ENCODE assay signal across 8 cellular contexts in the genomic region with DNA sequence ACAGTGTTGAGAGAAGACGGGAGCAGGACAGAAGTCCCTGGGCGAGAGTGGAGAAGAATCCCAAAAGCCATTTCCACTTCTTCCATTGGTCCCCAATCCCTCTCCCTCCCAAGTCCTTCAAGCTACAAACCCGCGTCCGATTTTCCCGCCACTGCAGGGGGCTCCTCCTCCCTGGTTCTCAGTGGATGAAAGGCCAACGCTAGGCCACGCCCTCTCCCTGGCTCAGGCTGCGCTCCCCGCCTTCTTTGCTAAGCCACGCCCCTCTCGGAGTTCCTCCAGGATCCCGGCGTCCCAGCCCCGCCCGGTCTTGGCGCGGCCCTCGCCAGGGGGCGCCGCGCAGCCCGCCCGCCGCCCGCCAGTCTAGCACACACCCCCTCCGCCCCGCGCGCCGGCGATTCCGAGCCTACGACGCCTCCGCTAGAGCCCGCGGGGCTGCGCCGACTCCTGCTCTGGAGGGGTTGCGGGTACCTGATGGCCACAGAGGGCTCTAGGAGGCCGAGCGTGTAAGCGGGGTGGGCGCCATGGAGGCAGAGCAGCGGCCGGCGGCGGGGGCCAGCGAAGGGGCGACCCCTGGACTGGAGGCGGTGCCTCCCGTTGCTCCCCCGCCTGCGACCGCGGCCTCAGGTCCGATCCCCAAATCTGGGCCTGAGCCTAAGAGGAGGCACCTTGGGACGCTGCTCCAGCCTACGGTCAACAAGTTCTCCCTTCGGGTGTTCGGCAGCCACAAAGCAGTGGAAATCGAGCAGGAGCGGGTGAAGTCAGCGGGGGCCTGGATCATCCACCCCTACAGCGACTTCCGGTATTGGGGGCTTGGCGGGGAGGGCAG.
DNase-seq lines count a peak whose midpoint lies in the region; ATAC-seq and TF ChIP-seq lines count a peak whose summit lies in the region.

HCN3 (plus strand) TSS at position 394 of the 826 bp plus-strand sequence; CDS start at position 522, 128 bp downstream.

- peak; percentile 60 for ATAC-seq in GM18505 (IDR thresholded peaks at IDR 0.05; ENCODE audit: unreplicated experiment)
- ATAC-seq in HG03025 (IDR thresholded peaks at IDR 0.05; ENCODE audit: low FRiP score, unreplicated experiment): peak; percentile 71
- ATAC-seq in GM18861 (IDR thresholded peaks at IDR 0.05; ENCODE audit: unreplicated experiment): no peak

- peak; percentile 91 for DNase-seq in NCI-H2029 treated with DMSO at 0.1 percent for 48 hours (lab: John Stamatoyannopoulos, UW)
- DNase-seq in T-helper 9 cell: peak; percentile 89
- DNase-seq in astrocyte of the hippocampus (ENCODE audit: low read depth, low spot score): peak; percentile 99
- DNase-seq in hippocampal formation (lab: John Stamatoyannopoulos, UW): peak; percentile 95 to 96
- peak; percentile 95 for DNase-seq in retina

- TF ChIP-seq POLR2A in GM18505 (IDR thresholded peaks at IDR 0.05; ENCODE audit: borderline replicate concordance, extremely low read depth, insufficient read depth, insufficient read length): no peak
